In the genomic region with DNA sequence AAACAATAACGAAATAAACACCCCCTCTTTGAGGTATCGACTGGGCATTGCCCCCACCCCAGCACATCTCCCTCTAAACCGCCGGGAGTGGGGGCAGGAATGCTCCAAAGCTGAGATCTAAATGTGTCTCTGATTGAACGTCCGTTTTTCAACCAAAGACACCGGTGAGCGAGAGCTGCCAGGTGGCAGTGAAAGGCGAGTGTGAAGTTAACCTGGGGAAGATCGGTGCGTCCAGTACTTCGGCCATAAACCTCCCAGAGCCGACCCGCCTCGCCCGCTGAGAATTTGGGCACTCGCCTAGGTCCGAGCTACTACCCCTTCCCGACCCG, we compare ENCODE assay signal across 9 cellular contexts. TPM values are rescaled to one million over a fixed set of nuclear protein-coding genes. Genes with fewer than 3 reads are reported as not detected.
DNase-seq lines count a peak whose midpoint lies in the region; ATAC-seq and TF ChIP-seq lines count a peak whose summit lies in the region.
"Had no signal": no experiment of that assay in that cellular context is flagged by ENCODE, and none has a peak within 500 bp of the region (broad histone marks: within the 10 kb centered on the region; RNA-seq: fewer than 3 reads in every experiment).

No MANE protein-coding gene starts in this region.

- H3K36me3 ChIP-seq in PC-3 (ENCODE audit: low read depth, low read length) = peaks cover 13% of the 10 kb centered on the region
- H3K36me3 ChIP-seq in effector memory CD4-positive, alpha-beta T cell (ENCODE audit: control insufficient read depth, insufficient read depth, low read length) = peaks cover 11% of the 10 kb centered on the region
- peaks cover 7 to 9% of the 10 kb centered on the region in 2 donors for H3K36me3 ChIP-seq in muscle layer of duodenum (ENCODE audit: control insufficient read depth in 1 of 2, insufficient read depth in 2 of 2, low read length in 2 of 2)

- H2AFZ ChIP-seq in H9 (ENCODE audit: low read length) (no peak overlapping the region), PC-3 (ENCODE audit: low read length) (peak overlapping the region; percentile 89)

- intact Hi-C loops in PC-3 (cut with micrococcal nuclease) = loop anchor here (5.0 kb wide), 2 partner anchors 50 to 150 kb away; a partner anchor contains a TSS

- no peaks in the 10 kb centered on the region for H3K79me2 ChIP-seq in H9 (ENCODE audit: insufficient read depth, low read length)
- H3K79me2 ChIP-seq in PC-3 (ENCODE audit: low read length) = peaks cover 27% of the 10 kb centered on the region

- H3K4me3 Mint-ChIP-seq in H9 = peak overlapping the region; percentile 88 to 93

- POLR2A ChIA-PET in PC-3 (lab: Charles Lee; ENCODE audit: unreplicated experiment) = no interaction called here

- BruUV-seq in PC-3 (replicated peaks; lab: Mats Ljungman, UMichigan) = TSS peak; percentile 45

- peak; percentile 36 for ATAC-seq in PC-3

- peak overlapping the region; percentile 93 for H3K4me3 ChIP-seq in PC-3 (ENCODE audit: low read length)
- H3K4me3 ChIP-seq in effector memory CD4-positive, alpha-beta T cell (ENCODE audit: insufficient read depth, low read depth, low read length, poor library complexity, severe bottlenecking) = peak overlapping the region; percentile 93
- peak overlapping the region; percentile 77 to 80 for H3K4me3 ChIP-seq in muscle layer of duodenum (ENCODE audit: low read depth in 1 of 2, low read length in 2 of 2)

- peaks cover 17 to 18% of the 10 kb centered on the region in 2 experiments for H3K4me1 Mint-ChIP-seq in H9

- no peaks in the 10 kb centered on the region for H3F3A ChIP-seq in PC-3 (ENCODE audit: low read length, unreplicated experiment)

- no peak overlapping the region for H4K5ac ChIP-seq in H9 (ENCODE audit: insufficient read length, low read depth, low read length)

- peak overlapping the region; percentile 49 for H3K9ac ChIP-seq in H9 (ENCODE audit: extremely low read depth, insufficient read length, low read length)
- peak overlapping the region; percentile 80 for H3K9ac ChIP-seq in PC-3 (ENCODE audit: low read length)

- DNase-seq in Daoy (ENCODE audit: low read depth) = peak; percentile 28
- no peak for DNase-seq in H9
- DNase-seq in PC-3 = peak; percentile 33
- DNase-seq in effector memory CD4-positive, alpha-beta T cell = no peak
- DNase-seq in UCSD-AML1 (lab: John Stamatoyannopoulos, UW; ENCODE audit: unreplicated experiment) = no peak
- no peak for DNase-seq in germinal center (ENCODE audit: low spot score)
- DNase-seq in activated gamma-delta T cell (lab: John Stamatoyannopoulos, UW) = no peak

- H3K18ac ChIP-seq in H9 (ENCODE audit: insufficient read length, low read depth, low read length) = peak overlapping the region; percentile 11

- no peak overlapping the region for H4K8ac ChIP-seq in H9 (replicated peaks; ENCODE audit: insufficient read length, low read depth, low read length)

- H3K27ac Mint-ChIP-seq in H9 = peak overlapping the region; percentile 53 to 87 (median 74); a peak in 4 of 7 replicates

- no peaks in the 10 kb centered on the region for H3K27me3 Mint-ChIP-seq in H9 (ENCODE audit: low read depth)

- H4K20me1 ChIP-seq in H9 (ENCODE audit: control insufficient read depth, insufficient read depth, insufficient read length) (no peaks in the 10 kb centered on the region), PC-3 (ENCODE audit: low read length) (no peaks in the 10 kb centered on the region)

- peak overlapping the region; percentile 38; the same call in 1 of the 2 replicates for H3K14ac ChIP-seq in H9 (ENCODE audit: insufficient read depth, low read length)

- no peak overlapping the region for H2AK5ac ChIP-seq in H9 (ENCODE audit: insufficient read length, low read length)

- H3K9me3 Mint-ChIP-seq in H9 = no peaks in the 10 kb centered on the region; a peak in 1 of 5 replicates

- no peaks in the 10 kb centered on the region for H3K79me1 ChIP-seq in H9 (ENCODE audit: insufficient read depth, low read depth, low read length, poor library complexity, severe bottlenecking)

- H2BK20ac ChIP-seq in H9 (ENCODE audit: low read depth, low read length, poor library complexity, severe bottlenecking) = no peak overlapping the region

- H3K23ac ChIP-seq in H9 (ENCODE audit: insufficient read length, low read depth, low read length) = no peak overlapping the region

- H3K9me3 ChIP-seq in H9 (ENCODE audit: control insufficient read depth, low read depth, low read length) (no peaks in the 10 kb centered on the region), PC-3 (ENCODE audit: low read length) (no peaks in the 10 kb centered on the region), muscle layer of duodenum (ENCODE audit: control insufficient read depth in 1 of 2, low read length in 2 of 2) (no peaks in the 10 kb centered on the region)
- no peaks in the 10 kb centered on the region for H3K9me3 ChIP-seq in effector memory CD4-positive, alpha-beta T cell (ENCODE audit: control insufficient read depth, low read length)

- no peak overlapping the region for H2BK120ac ChIP-seq in H9 (ENCODE audit: low read depth, low read length, poor library complexity, severe bottlenecking)

- H3K4me1 ChIP-seq in H9 (ENCODE audit: insufficient read depth, low read length) (peaks cover 4% of the 10 kb centered on the region; the same call in 1 of the 2 replicates), PC-3 (ENCODE audit: insufficient read depth, low read length) (peaks cover 5% of the 10 kb centered on the region), muscle layer of duodenum (ENCODE audit: control insufficient read depth in 1 of 2, insufficient read depth in 2 of 2, low read length in 2 of 2) (peaks cover 5 to 6% of the 10 kb centered on the region in 2 donors)
- peaks cover 20% of the 10 kb centered on the region for H3K4me1 ChIP-seq in effector memory CD4-positive, alpha-beta T cell (ENCODE audit: control insufficient read depth, insufficient read depth, low read length, poor library complexity, severe bottlenecking)

- no peaks in the 10 kb centered on the region for H3K9me2 ChIP-seq in PC-3 (replicated peaks; ENCODE audit: low read length)

- no peak overlapping the region for H3K4ac ChIP-seq in H9 (ENCODE audit: low read depth, low read length)

- no peak overlapping the region for H2BK15ac ChIP-seq in H9 (ENCODE audit: low read depth, low read length)

- no peak overlapping the region for H3T11ph ChIP-seq in H9 (ENCODE audit: low read length)

- no peak overlapping the region for H4K91ac ChIP-seq in H9 (ENCODE audit: insufficient read length, low read depth, low read length)

- H3K36me3 Mint-ChIP-seq in H9 (ENCODE audit: insufficient read depth in 1 of 3, low read depth in 3 of 3) = peaks cover 13 to 27% (median 20%) of the 10 kb centered on the region in 3 experiments; a peak in 6 of 7 replicates

- H3K27me3 ChIP-seq in H9 (ENCODE audit: insufficient read depth, low read length) (no peaks in the 10 kb centered on the region), PC-3 (ENCODE audit: low read length) (peaks cover 8% of the 10 kb centered on the region), muscle layer of duodenum (ENCODE audit: low read depth, low read length) (no peaks in the 10 kb centered on the region)
- H3K27me3 ChIP-seq in effector memory CD4-positive, alpha-beta T cell (replicated peaks; ENCODE audit: control insufficient read depth, insufficient read depth, low read length, poor library complexity, severe bottlenecking) = no peaks in the 10 kb centered on the region

- no CpG with 5 or more reads among the region's 20 CpGs for WGBS in H9 (ENCODE audit: extremely low coverage, insufficient read length, low lambda C conversion rate)

- H3K23me2 ChIP-seq in H9 (ENCODE audit: insufficient read length, low read depth, low read length, poor library complexity, severe bottlenecking) = peaks cover 10% of the 10 kb centered on the region

- H2BK5ac ChIP-seq in H9 (ENCODE audit: insufficient read length, low read length) = no peak overlapping the region

- H3K4me2 ChIP-seq in H9 (ENCODE audit: insufficient read depth, insufficient read length, low read length) = peak overlapping the region; percentile 92
- peak overlapping the region; percentile 100 for H3K4me2 ChIP-seq in PC-3 (ENCODE audit: low read length)

- CTCF ChIA-PET in PC-3 (lab: Charles Lee) = no interaction called here

- TF ChIP-seq CTCF in H9 (conservative IDR thresholded peaks at IDR 0.05) (no peak), PC-3 (conservative IDR thresholded peaks at IDR 0.05; ENCODE audit: low read depth, low read length) (no peak)

- H3K27ac ChIP-seq in H9 (ENCODE audit: insufficient read length, low read depth, low read length) = no peak overlapping the region
- no peak overlapping the region for H3K27ac ChIP-seq in PC-3 (ENCODE audit: low read length)
- H3K27ac ChIP-seq in effector memory CD4-positive, alpha-beta T cell (ENCODE audit: insufficient read depth, low read length, poor library complexity, severe bottlenecking) = peak overlapping the region; percentile 64
- peak overlapping the region; percentile 68 for H3K27ac ChIP-seq in muscle layer of duodenum (ENCODE audit: low read length)

- no peak overlapping the region for H2BK12ac ChIP-seq in H9 (ENCODE audit: insufficient read length, low read depth, low read length)

- no peak overlapping the region for H3K56ac ChIP-seq in H9 (ENCODE audit: insufficient read length, low read depth, low read length)

RNA-seq across cellular contexts. Expression of a gene that starts 0.6 kb away (rescaled TPM):
- total RNA-seq in Daoy (2014; rRNA removed; shearing (Covaris generic)) = 7.4 and 9.6 TPM in 2 replicates
- total RNA-seq in H9 (2021) (21.5 TPM in 2 replicates), PC-3 (2014; rRNA removed) (9.2 and 12.4 TPM in 2 replicates)

RNA-seq across cellular contexts. Expression of a gene that starts 14.2 kb away (rescaled TPM):
- total RNA-seq in Daoy (2014; rRNA removed; shearing (Covaris generic)) = not detected in 2 replicates
- not detected in 2 replicates for total RNA-seq in H9 (2021)
- not detected in 2 replicates for total RNA-seq in PC-3 (2014; rRNA removed)
- total RNA-seq: SK-MEL-5 had no signal

RNA-seq across cellular contexts. Expression of a gene that starts 50.8 kb away (rescaled TPM):
- 2.7 and 2.9 TPM in 2 replicates for total RNA-seq in Daoy (2014; rRNA removed; shearing (Covaris generic))
- total RNA-seq in H9 (2021) (5.8 and 6.2 TPM in 2 replicates), PC-3 (2014; rRNA removed) (1.3 and 1.8 TPM in 2 replicates)

Comparison
In these comparisons a context has a peak if more than half of its experiments do, and no peak if none do; other contexts are left out.
1. DNase-seq: peak in Daoy (single experiment) and PC-3 (single experiment); none in H9 (single experiment), effector memory CD4-positive, alpha-beta T cell (0 of 3), UCSD-AML1 (single experiment), germinal center (single experiment) and activated gamma-delta T cell (single experiment).
2. H3K27ac ChIP-seq: peak in effector memory CD4-positive, alpha-beta T cell (single experiment) and muscle layer of duodenum (single experiment); none in H9 (single experiment) and PC-3 (single experiment).
3. Peak in every context shown above with its lines, with median percentiles within 50 percentile points of each other: H3K4me3 ChIP-seq.